In genomic region chr18:23020555-23021294, GRCh38 we compare ENCODE assay signal across 1 cellular context.
A peak's percentile ranks its signal among the peaks of the same experiment; 100 is the strongest.
TF ChIP-seq lines count a peak whose summit lies in the region.

No MANE protein-coding gene starts in this region.

TF ChIP-seq in K562, 482 proteins besides CTCF, POLR2A, EP300 and RAD21 (continued from another document):
- TF ChIP-seq RERE (CRISPR knock-in tag; IDR thresholded peaks at IDR 0.05; ENCODE audit: borderline replicate concordance) (no peak), SPI1 (IDR thresholded peaks at IDR 0.05; ENCODE audit: borderline replicate concordance, low read depth, low read length) (peak; percentile 28; the same call in 1 of the 2 replicates)
